1 cellular context compared by ENCODE assay signal in genomic region chr1:11735854-11736745, GRCh38.
TF ChIP-seq lines count a peak whose summit lies in the region.

A gene with protein sequence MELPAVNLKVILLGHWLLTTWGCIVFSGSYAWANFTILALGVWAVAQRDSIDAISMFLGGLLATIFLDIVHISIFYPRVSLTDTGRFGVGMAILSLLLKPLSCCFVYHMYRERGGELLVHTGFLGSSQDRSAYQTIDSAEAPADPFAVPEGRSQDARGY (plus strand): TSS chr1:11736136. CDS start chr1:11736209, 73 bp downstream.

TF ChIP-seq in K562, 482 proteins besides CTCF, POLR2A, EP300 and RAD21 (continued from another document and continues in another):
- no peak for TF ChIP-seq TSHZ1 (CRISPR knock-in tag; IDR thresholded peaks at IDR 0.05)
- peak; percentile 49; the same call in 1 of the 2 replicates for TF ChIP-seq JUN (IDR thresholded peaks at IDR 0.05; ENCODE audit: borderline replicate concordance, low read depth, low read length)
- TF ChIP-seq JUN (CRISPR knock-in tag; IDR thresholded peaks at IDR 0.05; ENCODE audit: borderline replicate concordance): no peak
- TF ChIP-seq, protein P1, sequence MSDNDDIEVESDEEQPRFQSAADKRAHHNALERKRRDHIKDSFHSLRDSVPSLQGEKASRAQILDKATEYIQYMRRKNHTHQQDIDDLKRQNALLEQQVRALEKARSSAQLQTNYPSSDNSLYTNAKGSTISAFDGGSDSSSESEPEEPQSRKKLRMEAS (CRISPR knock-in tag; IDR thresholded peaks at IDR 0.05): peak; percentile 81
- TF ChIP-seq ZC3H8 (IDR thresholded peaks at IDR 0.05): no peak
- TF ChIP-seq SIN3A (IDR thresholded peaks at IDR 0.05; ENCODE audit: borderline replicate concordance in 2 of 2, control insufficient read depth in 1 of 2, low read depth in 2 of 2, low read length in 2 of 2): peak; percentile 96 to 99
- peak; percentile 29 for TF ChIP-seq TAF1 (IDR thresholded peaks at IDR 0.05; ENCODE audit: control insufficient read depth, extremely low read depth, insufficient read depth, low read length, severe bottlenecking)
- TF ChIP-seq, protein P2, sequence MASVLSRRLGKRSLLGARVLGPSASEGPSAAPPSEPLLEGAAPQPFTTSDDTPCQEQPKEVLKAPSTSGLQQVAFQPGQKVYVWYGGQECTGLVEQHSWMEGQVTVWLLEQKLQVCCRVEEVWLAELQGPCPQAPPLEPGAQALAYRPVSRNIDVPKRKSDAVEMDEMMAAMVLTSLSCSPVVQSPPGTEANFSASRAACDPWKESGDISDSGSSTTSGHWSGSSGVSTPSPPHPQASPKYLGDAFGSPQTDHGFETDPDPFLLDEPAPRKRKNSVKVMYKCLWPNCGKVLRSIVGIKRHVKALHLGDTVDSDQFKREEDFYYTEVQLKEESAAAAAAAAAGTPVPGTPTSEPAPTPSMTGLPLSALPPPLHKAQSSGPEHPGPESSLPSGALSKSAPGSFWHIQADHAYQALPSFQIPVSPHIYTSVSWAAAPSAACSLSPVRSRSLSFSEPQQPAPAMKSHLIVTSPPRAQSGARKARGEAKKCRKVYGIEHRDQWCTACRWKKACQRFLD (CRISPR knock-in tag; IDR thresholded peaks at IDR 0.05): peak; percentile 64; the same call in 1 of the 2 replicates
- 0 out of 2 replicates have a peak, but pooled peaks have one; percentile 44 for TF ChIP-seq HDAC8 (tag; IDR thresholded peaks at IDR 0.05)
- no peak for TF ChIP-seq ZFP30 (CRISPR knock-in tag; IDR thresholded peaks at IDR 0.05; ENCODE audit: borderline replicate concordance)
- TF ChIP-seq ZNF740 (CRISPR knock-in tag; IDR thresholded peaks at IDR 0.05): peak; percentile 46; the same call in 1 of the 2 replicates
- TF ChIP-seq ZNF740 (tag; IDR thresholded peaks at IDR 0.05): no peak
- TF ChIP-seq, protein P3, sequence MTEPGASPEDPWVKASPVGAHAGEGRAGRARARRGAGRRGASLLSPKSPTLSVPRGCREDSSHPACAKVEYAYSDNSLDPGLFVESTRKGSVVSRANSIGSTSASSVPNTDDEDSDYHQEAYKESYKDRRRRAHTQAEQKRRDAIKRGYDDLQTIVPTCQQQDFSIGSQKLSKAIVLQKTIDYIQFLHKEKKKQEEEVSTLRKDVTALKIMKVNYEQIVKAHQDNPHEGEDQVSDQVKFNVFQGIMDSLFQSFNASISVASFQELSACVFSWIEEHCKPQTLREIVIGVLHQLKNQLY (CRISPR knock-in tag; conservative IDR thresholded peaks at IDR 0.05): peak; percentile 17 to 26; a peak in 1 of 4 replicates
- TF ChIP-seq, protein P4, sequence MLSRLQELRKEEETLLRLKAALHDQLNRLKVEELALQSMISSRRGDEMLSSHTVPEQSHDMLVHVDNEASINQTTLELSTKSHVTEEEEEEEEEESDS (CRISPR knock-in tag; IDR thresholded peaks at IDR 0.05): no peak
- TF ChIP-seq GABPA (tag; conservative IDR thresholded peaks at IDR 0.05; ENCODE audit: low read depth): peak; percentile 43; the same call in 1 of the 2 replicates
- no peak for TF ChIP-seq NCOA4 (IDR thresholded peaks at IDR 0.05; ENCODE audit: partially characterized antibody)
- TF ChIP-seq, protein P5, sequence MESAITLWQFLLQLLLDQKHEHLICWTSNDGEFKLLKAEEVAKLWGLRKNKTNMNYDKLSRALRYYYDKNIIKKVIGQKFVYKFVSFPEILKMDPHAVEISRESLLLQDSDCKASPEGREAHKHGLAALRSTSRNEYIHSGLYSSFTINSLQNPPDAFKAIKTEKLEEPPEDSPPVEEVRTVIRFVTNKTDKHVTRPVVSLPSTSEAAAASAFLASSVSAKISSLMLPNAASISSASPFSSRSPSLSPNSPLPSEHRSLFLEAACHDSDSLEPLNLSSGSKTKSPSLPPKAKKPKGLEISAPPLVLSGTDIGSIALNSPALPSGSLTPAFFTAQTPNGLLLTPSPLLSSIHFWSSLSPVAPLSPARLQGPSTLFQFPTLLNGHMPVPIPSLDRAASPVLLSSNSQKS (CRISPR knock-in tag; IDR thresholded peaks at IDR 0.05): no peak
- TF ChIP-seq ATF1 (CRISPR knock-in tag; IDR thresholded peaks at IDR 0.05): no peak
- peak; percentile 47 for TF ChIP-seq ATF1 (tag; IDR thresholded peaks at IDR 0.05)
- TF ChIP-seq BDP1 (IDR thresholded peaks at IDR 0.05; ENCODE audit: insufficient read depth, insufficient read length): no peak
- TF ChIP-seq, protein P6, sequence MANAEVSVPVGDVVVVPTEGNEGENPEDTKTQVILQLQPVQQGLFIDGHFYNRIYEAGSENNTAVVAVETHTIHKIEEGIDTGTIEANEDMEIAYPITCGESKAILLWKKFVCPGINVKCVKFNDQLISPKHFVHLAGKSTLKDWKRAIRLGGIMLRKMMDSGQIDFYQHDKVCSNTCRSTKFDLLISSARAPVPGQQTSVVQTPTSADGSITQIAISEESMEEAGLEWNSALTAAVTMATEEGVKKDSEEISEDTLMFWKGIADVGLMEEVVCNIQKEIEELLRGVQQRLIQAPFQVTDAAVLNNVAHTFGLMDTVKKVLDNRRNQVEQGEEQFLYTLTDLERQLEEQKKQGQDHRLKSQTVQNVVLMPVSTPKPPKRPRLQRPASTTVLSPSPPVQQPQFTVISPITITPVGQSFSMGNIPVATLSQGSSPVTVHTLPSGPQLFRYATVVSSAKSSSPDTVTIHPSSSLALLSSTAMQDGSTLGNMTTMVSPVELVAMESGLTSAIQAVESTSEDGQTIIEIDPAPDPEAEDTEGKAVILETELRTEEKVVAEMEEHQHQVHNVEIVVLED (CRISPR knock-in tag; IDR thresholded peaks at IDR 0.05): 0 out of 2 replicates have a peak, but pooled peaks have one; percentile 21
- no peak for TF ChIP-seq PTBP1 (IDR thresholded peaks at IDR 0.05; ENCODE audit: low read depth, low read length)
- TF ChIP-seq XRCC3 (IDR thresholded peaks at IDR 0.05): no peak
- TF ChIP-seq PHF8 (IDR thresholded peaks at IDR 0.05; ENCODE audit: borderline replicate concordance, low read length): peak; percentile 77; the same call in 1 of the 2 replicates
- peak; percentile 96 for TF ChIP-seq LARP7 (IDR thresholded peaks at IDR 0.05)
- peak; percentile 91 for TF ChIP-seq EGR1 (conservative IDR thresholded peaks at IDR 0.05)
- TF ChIP-seq USF1 (CRISPR knock-in tag; IDR thresholded peaks at IDR 0.05): peak; percentile 98
- TF ChIP-seq ATF3 (IDR thresholded peaks at IDR 0.05): no peak
- peak; percentile 82 for TF ChIP-seq ATF3 (CRISPR knock-in tag; conservative IDR thresholded peaks at IDR 0.05)
- TF ChIP-seq STAG1 (CRISPR knock-in tag; IDR thresholded peaks at IDR 0.05; ENCODE audit: borderline replicate concordance): no peak
- no peak; the same call in 1 of the 2 replicates for TF ChIP-seq NFRKB (IDR thresholded peaks at IDR 0.05; ENCODE audit: low read depth)
- TF ChIP-seq CEBPB (tag; IDR thresholded peaks at IDR 0.05): peak; percentile 20; the same call in 1 of the 2 replicates
- peak; percentile 77 for TF ChIP-seq L3MBTL2 (IDR thresholded peaks at IDR 0.05)
- TF ChIP-seq ZBTB11 (CRISPR knock-in tag; IDR thresholded peaks at IDR 0.05): peak in 1 of 3 experiments; percentile 46; a peak in 1 of 6 replicates
- TF ChIP-seq, protein P7, sequence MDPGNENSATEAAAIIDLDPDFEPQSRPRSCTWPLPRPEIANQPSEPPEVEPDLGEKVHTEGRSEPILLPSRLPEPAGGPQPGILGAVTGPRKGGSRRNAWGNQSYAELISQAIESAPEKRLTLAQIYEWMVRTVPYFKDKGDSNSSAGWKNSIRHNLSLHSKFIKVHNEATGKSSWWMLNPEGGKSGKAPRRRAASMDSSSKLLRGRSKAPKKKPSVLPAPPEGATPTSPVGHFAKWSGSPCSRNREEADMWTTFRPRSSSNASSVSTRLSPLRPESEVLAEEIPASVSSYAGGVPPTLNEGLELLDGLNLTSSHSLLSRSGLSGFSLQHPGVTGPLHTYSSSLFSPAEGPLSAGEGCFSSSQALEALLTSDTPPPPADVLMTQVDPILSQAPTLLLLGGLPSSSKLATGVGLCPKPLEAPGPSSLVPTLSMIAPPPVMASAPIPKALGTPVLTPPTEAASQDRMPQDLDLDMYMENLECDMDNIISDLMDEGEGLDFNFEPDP (CRISPR knock-in tag; IDR thresholded peaks at IDR 0.05): 0 out of 2 replicates have a peak, but pooled peaks have one; percentile 32
- TF ChIP-seq ZNF398 (CRISPR knock-in tag; IDR thresholded peaks at IDR 0.05): no peak
